16 cellular contexts compared by ENCODE assay signal in the genomic region with DNA sequence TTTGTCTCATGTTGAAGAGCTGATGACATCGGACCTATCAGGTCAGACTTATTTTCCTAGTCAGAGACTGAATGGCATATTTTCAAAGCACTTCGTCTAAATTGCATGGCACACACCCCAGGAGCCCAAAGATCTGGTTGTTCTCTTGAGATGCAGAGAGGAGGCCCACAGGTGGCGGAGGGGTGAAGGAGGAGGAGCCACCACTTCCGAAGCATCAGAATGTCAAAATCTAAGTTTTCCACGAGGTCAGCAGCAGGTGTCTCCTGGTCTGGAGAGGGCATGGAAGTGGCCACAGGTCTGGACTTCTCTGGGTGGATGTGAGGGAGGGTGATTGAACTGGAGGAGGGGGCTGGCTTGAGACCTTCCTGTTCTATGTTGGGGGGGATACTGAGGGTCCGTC.
"Had no signal": no experiment of that assay in that cellular context is flagged by ENCODE, and none has a peak within 500 bp of the region (broad histone marks: within the 10 kb centered on the region; RNA-seq: fewer than 3 reads in every experiment).

No MANE protein-coding gene starts in this region.

- H3K36me3 Mint-ChIP-seq: mesothelial cell of epicardium, T-cell had no signal

- H3K4me3 Mint-ChIP-seq: activated T-helper 17 cell treated with anti-CD3 and anti-CD28 coated beads, Interleukin-2, amount 50 U/mL, for 72 hours; central memory CD8-positive, alpha-beta T cell; mesothelial cell of epicardium; T-cell had no signal

- DNase-seq: activated CD4-positive, alpha-beta T cell treated with anti-CD3 and anti-CD28 coated beads for 4 hours; activated naive CD4-positive, alpha-beta T cell treated with anti-CD3 and anti-CD28 coated beads, Interleukin-2, amount 50 U/mL, for 16 hours; activated T-cell treated with anti-CD3 and anti-CD28 coated beads for 4 hours; amniotic stem cell; body of pancreas; dermis blood vessel endothelial cell; hippocampal formation; spleen; stimulated activated CD4-positive, alpha-beta T cell treated with anti-CD3 and anti-CD28 coated beads, Interleukin-2, amount 100 ng/mL, for 24 hours; stimulated activated naive CD4-positive, alpha-beta T cell; T-cell; upper lobe of right lung; WERI-Rb-1 had no signal

- H3K4me1 Mint-ChIP-seq: activated T-helper 17 cell treated with anti-CD3 and anti-CD28 coated beads, Interleukin-2, amount 50 U/mL, for 72 hours had no signal

- ATAC-seq: activated T-helper 17 cell treated with anti-CD3 and anti-CD28 coated beads, Interleukin-2, amount 50 U/mL, for 72 hours; body of pancreas had no signal

- H3K9me3 Mint-ChIP-seq: activated T-helper 17 cell treated with anti-CD3 and anti-CD28 coated beads, Interleukin-2, amount 50 U/mL, for 72 hours; central memory CD8-positive, alpha-beta T cell; mesothelial cell of epicardium; T-cell had no signal

- H3K27ac Mint-ChIP-seq: mesothelial cell of epicardium, T-cell had no signal
